ENCODE assay signal across 16 cellular contexts in genomic region chr6:84667252-84668213, GRCh38.
"Had no signal": no experiment of that assay in that cellular context is flagged by ENCODE, and none has a peak within 500 bp of the region (broad histone marks: within the 10 kb centered on the region; RNA-seq: fewer than 3 reads in every experiment).

No MANE protein-coding gene starts in this region.

- H3K4me1 ChIP-seq: colonic mucosa, tibial nerve had no signal

- ATAC-seq: activated CD8-positive, alpha-beta T cell treated with anti-CD3 and anti-CD28 coated beads for 36 hours; esophagus mucosa; left cardiac atrium; naive thymus-derived CD8-positive, alpha-beta T cell had no signal

- DNase-seq: activated CD4-positive, alpha-beta T cell treated with anti-CD3 and anti-CD28 coated beads, Interleukin-2, amount 10 ng/mL, durations not matched to agents 24 days and 14 days; activated CD8-positive, alpha-beta T cell treated with anti-CD3 and anti-CD28 coated beads for 36 hours; activated naive CD4-positive, alpha-beta T cell treated with Interleukin-2 at 50 U/mL for 16 hours; activated naive CD8-positive, alpha-beta T cell treated with anti-CD3 and anti-CD28 coated beads, Interleukin-2, amount 10 ng/mL, durations not matched to agents 7 days and 5 days; activated T-cell treated with anti-CD3 and anti-CD28 coated beads, Interleukin-2, amount 50 U/mL, for 1 hour; central memory CD4-positive, alpha-beta T cell; colonic mucosa; left cardiac atrium; mesenchymal stem cell; naive thymus-derived CD8-positive, alpha-beta T cell; ovary; stimulated activated CD8-positive, alpha-beta memory T cell treated with anti-CD3 and anti-CD28 coated beads, Interleukin-4, amount 100 ng/mL, for 48 hours; stimulated activated naive CD4-positive, alpha-beta T cell treated with Interleukin-2 at 50 U/mL for 16 hours had no signal

- H3K9me3 ChIP-seq: colonic mucosa, ovary, tibial nerve had no signal

- H3K36me3 ChIP-seq: colonic mucosa, ovary, tibial nerve had no signal

- FAIRE-seq: urothelium cell line had no signal

- H3K27ac ChIP-seq: colonic mucosa, ovary, tibial nerve had no signal

- H3K4me3 ChIP-seq: colonic mucosa, ovary, tibial nerve had no signal

- H3K27me3 ChIP-seq: colonic mucosa, ovary, tibial nerve had no signal
